In the genomic region with DNA sequence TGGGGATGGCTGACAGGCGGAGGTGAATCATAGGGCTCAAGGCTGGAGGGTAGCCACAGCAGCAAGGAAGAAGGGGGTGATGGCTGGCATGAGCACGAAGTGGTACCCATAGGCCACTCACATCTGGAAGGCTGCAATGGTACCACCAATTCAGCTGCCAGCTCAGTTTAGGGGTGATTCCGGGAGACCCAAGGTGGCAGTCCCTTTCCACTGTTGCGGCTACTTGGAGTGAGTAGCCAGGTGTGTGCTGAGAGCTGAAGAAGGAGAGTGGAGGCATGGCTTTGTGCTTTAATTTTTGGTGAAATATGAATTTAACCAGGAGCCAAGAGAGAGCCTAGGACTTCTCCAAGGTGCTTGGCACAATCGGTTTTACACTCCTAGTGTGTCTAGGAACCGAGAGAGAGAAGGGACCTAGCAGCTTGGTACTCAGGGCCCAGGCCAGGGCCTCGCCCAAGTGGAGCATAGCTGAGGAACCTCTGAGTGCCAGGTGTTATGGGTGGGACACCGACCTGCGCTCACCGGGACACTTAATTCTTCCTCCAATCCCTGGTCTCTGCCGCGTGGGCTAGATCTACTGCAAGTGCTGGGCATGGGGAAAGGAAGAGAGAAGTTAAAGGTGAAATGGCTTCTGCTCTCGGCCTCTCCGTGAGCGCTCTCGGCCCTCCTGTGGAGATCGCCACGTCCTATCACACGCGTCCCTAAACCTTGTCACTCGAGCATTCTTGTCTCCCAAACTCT, we compare ENCODE assay signal across 12 cellular contexts. TPM values are rescaled to one million over a fixed set of nuclear protein-coding genes. Genes with fewer than 3 reads are reported as not detected.
DNase-seq lines count a peak whose midpoint lies in the region; ATAC-seq, FAIRE-seq and TF ChIP-seq lines count a peak whose summit lies in the region.
"Had no signal": no experiment of that assay in that cellular context is flagged by ENCODE, and none has a peak within 500 bp of the region (broad histone marks: within the 10 kb centered on the region; RNA-seq: fewer than 3 reads in every experiment).

No MANE protein-coding gene starts in this region.

- no peak overlapping the region for H3K4me2 ChIP-seq in PC-9

- H3K36me3 ChIP-seq in thoracic aorta (no peaks in the 10 kb centered on the region), pancreas (no peaks in the 10 kb centered on the region), PC-9 (ENCODE audit: low read depth) (no peaks in the 10 kb centered on the region)
- H3K36me3 ChIP-seq: thyroid gland had no signal

- H3K36me3 Mint-ChIP-seq in activated naive CD4-positive, alpha-beta T cell treated with anti-CD3 and anti-CD28 coated beads, Interleukin-2, amount 10 ng/mL, durations not matched to agents 7 days and 5 days: peaks cover 3% of the 10 kb centered on the region
- peaks cover 0 to 5% of the 10 kb centered on the region in 2 donors for H3K36me3 Mint-ChIP-seq in activated naive CD4-positive, alpha-beta T cell treated with anti-CD3 and anti-CD28 coated beads, Interleukin-2, amount 50 U/mL, for 72 hours
- no peaks in the 10 kb centered on the region for H3K36me3 Mint-ChIP-seq in activated CD8-positive, alpha-beta T cell treated with anti-CD3 and anti-CD28 coated beads for 36 hours (ENCODE audit: low read depth)

- no peak for FAIRE-seq in pancreas (lab: Jason Lieb, UNC)

- no peak for TF ChIP-seq CTCF in activated CD8-positive, alpha-beta T cell treated with anti-CD3 and anti-CD28 coated beads for 36 hours (IDR thresholded peaks at IDR 0.05)
- no peak for TF ChIP-seq CTCF in thoracic aorta (IDR thresholded peaks at IDR 0.05)
- no peak for TF ChIP-seq CTCF in pancreas (IDR thresholded peaks at IDR 0.05)
- TF ChIP-seq CTCF in PC-9 (conservative IDR thresholded peaks at IDR 0.05): no peak

- POLR2A ChIA-PET in activated CD8-positive, alpha-beta T cell treated with anti-CD3 and anti-CD28 coated beads for 36 hours (lab: Charles Lee): interaction anchor here (0.7 to 2.2 kb wide), 2 partner anchors 10 to 16 kb away, joined by 3 to 6 read pairs; no protein-coding TSS in a partner anchor
- POLR2A ChIA-PET in PC-9 (lab: Charles Lee; ENCODE audit: unreplicated experiment): no interaction called here

- H3K4me1 Mint-ChIP-seq in activated naive CD4-positive, alpha-beta T cell treated with anti-CD3 and anti-CD28 coated beads, Interleukin-2, amount 10 ng/mL, durations not matched to agents 7 days and 5 days: peaks cover 11% of the 10 kb centered on the region
- H3K4me1 Mint-ChIP-seq in activated CD8-positive, alpha-beta T cell treated with anti-CD3 and anti-CD28 coated beads for 36 hours (ENCODE audit: low read depth): peaks cover 7% of the 10 kb centered on the region

- H3K9me3 Mint-ChIP-seq in activated naive CD4-positive, alpha-beta T cell treated with anti-CD3 and anti-CD28 coated beads, Interleukin-2, amount 10 ng/mL, durations not matched to agents 7 days and 5 days: no peaks in the 10 kb centered on the region
- no peaks in the 10 kb centered on the region for H3K9me3 Mint-ChIP-seq in activated naive CD4-positive, alpha-beta T cell treated with anti-CD3 and anti-CD28 coated beads, Interleukin-2, amount 50 U/mL, for 72 hours
- H3K9me3 Mint-ChIP-seq in activated CD8-positive, alpha-beta T cell treated with anti-CD3 and anti-CD28 coated beads for 36 hours: no peaks in the 10 kb centered on the region

- DNase-seq in activated naive CD4-positive, alpha-beta T cell treated with anti-CD3 and anti-CD28 coated beads, Interleukin-2, amount 10 ng/mL, durations not matched to agents 7 days and 5 days: no peak
- DNase-seq in activated naive CD4-positive, alpha-beta T cell treated with anti-CD3 and anti-CD28 coated beads, Interleukin-2, amount 50 U/mL, for 72 hours (ENCODE audit: low spot score in 2 of 2): no peak
- no peak for DNase-seq in activated CD8-positive, alpha-beta T cell treated with anti-CD3 and anti-CD28 coated beads for 36 hours
- DNase-seq in thoracic aorta (ENCODE audit: low spot score) (no peak), putamen (ENCODE audit: low spot score) (no peak), pancreas (no peak), PC-9 (no peak)
- DNase-seq: activated CD4-positive, alpha-beta T cell treated with anti-CD3 and anti-CD28 coated beads for 1 hour; activated gamma-delta T cell treated with Interleukin-2 at 50 U/mL for 16 hours; KBM-7; thyroid gland had no signal

- H3K4me3 Mint-ChIP-seq in activated naive CD4-positive, alpha-beta T cell treated with anti-CD3 and anti-CD28 coated beads, Interleukin-2, amount 10 ng/mL, durations not matched to agents 7 days and 5 days: peak overlapping the region; percentile 43
- peak overlapping the region; percentile 26 for H3K4me3 Mint-ChIP-seq in activated CD8-positive, alpha-beta T cell treated with anti-CD3 and anti-CD28 coated beads for 36 hours

- BruUV-seq in PC-9 (replicated peaks; lab: Mats Ljungman, UMichigan): no TSS peak

- no peak overlapping the region for H2AFZ ChIP-seq in PC-9

- WGBS in pancreas, 2 donors: 15 to 24% methylated on average over 21 of the region's 21 CpGs

- CTCF ChIA-PET in activated naive CD4-positive, alpha-beta T cell treated with anti-CD3 and anti-CD28 coated beads, Interleukin-2, amount 10 ng/mL, durations not matched to agents 7 days and 5 days (lab: Charles Lee): interaction anchor here (0.9 to 1.5 kb wide), 3 partner anchors 9 to 49 kb away, joined by 3 to 4 read pairs (median 4); no protein-coding TSS in a partner anchor
- CTCF ChIA-PET in activated CD8-positive, alpha-beta T cell treated with anti-CD3 and anti-CD28 coated beads for 36 hours (lab: Charles Lee): interaction anchor here (1.5 to 4.3 kb wide), 2 partner anchors 8 to 33 kb away, joined by 4 to 36 read pairs; no protein-coding TSS in a partner anchor
- CTCF ChIA-PET in PC-9 (lab: Charles Lee): no interaction called here

- intact Hi-C loops in activated CD8-positive, alpha-beta T cell treated with anti-CD3 and anti-CD28 coated beads for 36 hours (cut with micrococcal nuclease): no loop called here
- intact Hi-C loops in pancreas (cut with DNase I): no loop called here
- intact Hi-C loops in PC-9 (cut with micrococcal nuclease; ENCODE audit: unreplicated experiment): no loop called here

- H3K9me2 ChIP-seq in PC-9 (ENCODE audit: insufficient read depth): no peaks in the 10 kb centered on the region

- H3K27me3 Mint-ChIP-seq in activated naive CD4-positive, alpha-beta T cell treated with anti-CD3 and anti-CD28 coated beads, Interleukin-2, amount 10 ng/mL, durations not matched to agents 7 days and 5 days: peaks cover 100% of the 10 kb centered on the region
- peaks cover 81% of the 10 kb centered on the region for H3K27me3 Mint-ChIP-seq in activated CD8-positive, alpha-beta T cell treated with anti-CD3 and anti-CD28 coated beads for 36 hours

- no peaks in the 10 kb centered on the region for H4K20me1 ChIP-seq in PC-9 (ENCODE audit: insufficient read depth)

- peak overlapping the region; percentile 69 for H3K27ac Mint-ChIP-seq in activated naive CD4-positive, alpha-beta T cell treated with anti-CD3 and anti-CD28 coated beads, Interleukin-2, amount 10 ng/mL, durations not matched to agents 7 days and 5 days
- no peak overlapping the region for H3K27ac Mint-ChIP-seq in activated naive CD4-positive, alpha-beta T cell treated with anti-CD3 and anti-CD28 coated beads, Interleukin-2, amount 50 U/mL, for 72 hours
- H3K27ac Mint-ChIP-seq in activated CD8-positive, alpha-beta T cell treated with anti-CD3 and anti-CD28 coated beads for 36 hours: no peak overlapping the region

- H3K27me3 ChIP-seq in layer of hippocampus (ENCODE audit: control insufficient read depth, insufficient read depth, low read length) (peaks cover 71% of the 10 kb centered on the region), thoracic aorta (replicated peaks; ENCODE audit: insufficient read depth) (peaks cover 45% of the 10 kb centered on the region), pancreas (peaks cover 0 to 70% (median 25%) of the 10 kb centered on the region in 4 donors), PC-9 (ENCODE audit: insufficient read depth, low read depth) (peaks cover 53% of the 10 kb centered on the region)

- no peak for ATAC-seq in activated naive CD4-positive, alpha-beta T cell treated with anti-CD3 and anti-CD28 coated beads, Interleukin-2, amount 50 U/mL, for 72 hours
- no peak for ATAC-seq in activated CD8-positive, alpha-beta T cell treated with anti-CD3 and anti-CD28 coated beads for 36 hours
- ATAC-seq in thoracic aorta (ENCODE audit: insufficient number of reproducible peaks, low FRiP score, low read depth) (no peak), pancreas (no peak)

- H3K9me3 ChIP-seq in thoracic aorta (no peaks in the 10 kb centered on the region), pancreas (no peaks in the 10 kb centered on the region), PC-9 (ENCODE audit: insufficient read depth, low read depth) (no peaks in the 10 kb centered on the region)
- H3K9me3 ChIP-seq: thyroid gland had no signal

- no peaks in the 10 kb centered on the region for H3K79me2 ChIP-seq in PC-9 (ENCODE audit: low read depth)

- H3K4me3 ChIP-seq in thoracic aorta (peak overlapping the region; percentile 26), pancreas (peak overlapping the region in 1 of 4 donors; percentile 20), PC-9 (no peak overlapping the region)
- H3K4me3 ChIP-seq: thyroid gland had no signal

- peaks cover 7 to 27% of the 10 kb centered on the region in 2 donors for H3K4me1 ChIP-seq in thoracic aorta (ENCODE audit: control insufficient read depth in 1 of 2, low read depth in 2 of 2)
- peaks cover 0 to 6% (median 4%) of the 10 kb centered on the region in 3 donors for H3K4me1 ChIP-seq in pancreas
- H3K4me1 ChIP-seq in PC-9 (replicated peaks; ENCODE audit: insufficient read depth): no peaks in the 10 kb centered on the region

- 0 out of 2 replicates have a peak, but pooled peaks cover 6% of the 10 kb centered on the region for H3F3A ChIP-seq in PC-9 (ENCODE audit: insufficient read depth, low read depth)

- H3K27ac ChIP-seq in layer of hippocampus (ENCODE audit: low read depth, low read length) (peak overlapping the region; percentile 18), thoracic aorta (no peak overlapping the region), pancreas (no peak overlapping the region), PC-9 (no peak overlapping the region)
- H3K27ac ChIP-seq: thyroid gland had no signal

RNA-seq across cellular contexts. Expression of gene POLG, which starts 32.2 kb away (rescaled TPM):
- total RNA-seq in activated naive CD4-positive, alpha-beta T cell treated with anti-CD3 and anti-CD28 coated beads, Interleukin-2, amount 50 U/mL, for 72 hours: 10 to 100 TPM; 76.1 to 83.7 TPM
- 100 to 1,000 TPM; 101 to 106 TPM for total RNA-seq in activated CD8-positive, alpha-beta T cell treated with anti-CD3 and anti-CD28 coated beads for 36 hours
- total RNA-seq in thoracic aorta (10 to 100 TPM; 89.2 to 89.8 TPM), pancreas (10 to 100 TPM; 19.3 to 38.1 (median 23.0) TPM), PC-9 (2021) (43.6 and 63.9 TPM in 2 replicates)
- polyA plus RNA-seq in pancreas: 10 to 100 TPM; 48.5 to 52.0 TPM
